In the genomic region with DNA sequence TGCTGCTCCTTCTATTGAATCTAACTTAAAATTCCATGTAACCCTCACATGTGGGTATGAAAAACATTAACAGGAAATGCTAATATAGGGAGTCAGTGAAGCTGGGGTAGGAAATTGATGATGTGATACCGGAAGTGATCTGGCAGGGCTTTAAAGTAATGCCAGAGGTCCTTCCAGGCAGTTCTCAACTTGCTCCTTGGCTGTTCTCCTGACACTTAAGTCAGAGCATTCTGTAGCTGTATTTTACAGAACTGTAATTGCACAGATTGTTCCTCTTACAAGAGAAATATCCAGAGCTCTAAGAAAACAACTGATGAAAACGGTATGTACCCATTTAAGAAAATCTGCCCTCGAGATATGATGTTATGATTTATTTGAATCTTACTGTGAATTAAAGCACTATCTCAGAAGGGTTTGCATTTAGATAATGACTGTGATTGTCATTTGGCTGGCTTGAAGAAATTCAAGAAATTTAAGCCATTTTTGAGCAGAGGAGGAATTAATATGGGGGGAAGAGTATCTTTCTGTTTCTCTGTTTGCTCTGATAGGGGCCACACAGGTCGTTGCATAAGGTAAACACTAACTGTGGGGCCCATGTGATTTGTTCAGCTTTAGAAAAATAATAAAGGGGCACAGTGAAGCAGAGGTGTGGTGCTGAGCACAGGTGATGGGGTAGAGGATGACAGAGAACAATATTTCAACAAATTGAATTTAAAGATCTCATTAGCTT, we compare ENCODE assay signal across 10 cellular contexts.
DNase-seq lines count a peak whose midpoint lies in the region; ATAC-seq, FAIRE-seq and TF ChIP-seq lines count a peak whose summit lies in the region.
"Had no signal": no experiment of that assay in that cellular context is flagged by ENCODE, and none has a peak within 500 bp of the region (broad histone marks: within the 10 kb centered on the region; RNA-seq: fewer than 3 reads in every experiment).

No MANE protein-coding gene starts in this region.

- ATAC-seq in K562 (no peak), left ventricle myocardium superior (peak; percentile 80), GM21447 (IDR thresholded peaks at IDR 0.05; ENCODE audit: unreplicated experiment) (no peak)

- no peak for TF ChIP-seq CTCF in K562 (IDR thresholded peaks at IDR 0.05 in 2 of 3, conservative IDR thresholded peaks at IDR 0.05 in 1 of 3; ENCODE audit: insufficient read depth in 2 of 3, low read depth in 1 of 3, low read length in 3 of 3)
- no peak for TF ChIP-seq CTCF in spleen (IDR thresholded peaks at IDR 0.05 in 8 of 11, conservative IDR thresholded peaks at IDR 0.05 in 3 of 11)
- TF ChIP-seq CTCF in dorsolateral prefrontal cortex (IDR thresholded peaks at IDR 0.05 in 54 of 56, conservative IDR thresholded peaks at IDR 0.05 in 2 of 56; ENCODE audit: low read depth in 1 of 56, partially characterized antibody in 56 of 56): no peak

- H3K9me1 ChIP-seq in K562 (ENCODE audit: control insufficient read depth, insufficient read depth, low read length): no peaks in the 10 kb centered on the region

- no peaks in the 10 kb centered on the region for H3K36me3 ChIP-seq in K562 (ENCODE audit: control insufficient read depth, insufficient read depth, low read length)
- no peaks in the 10 kb centered on the region for H3K36me3 ChIP-seq in spleen

- 2% methylated on average over 4 of the region's 4 CpGs for WGBS in K562 (ENCODE audit: insufficient coverage, low coverage, missing lambda C conversion rate)
- 48 to 58% (median 53%) methylated on average over 4 of the region's 4 CpGs for WGBS in spleen, 5 donors

- POLR2A ChIA-PET in K562 (lab: Yijun Ruan, JAX): interaction anchor here (2.4 kb wide), 1 partner anchor 11 kb away, joined by 5 read pairs; no protein-coding TSS in a partner anchor

- H3K27ac ChIP-seq in K562 (ENCODE audit: extremely low read depth, low read depth, low read length): no peak overlapping the region
- H3K27ac ChIP-seq in spleen: peak overlapping the region in 7 of 8 donors; percentile 17 to 71 (median 60)
- peak overlapping the region in 6 of 59 donors; percentile 25 to 54 (median 44) for H3K27ac ChIP-seq in dorsolateral prefrontal cortex

- no peaks in the 10 kb centered on the region for H3K79me2 ChIP-seq in K562 (ENCODE audit: control insufficient read depth, insufficient read depth, low read length)

- no peak for FAIRE-seq in K562 (lab: Jason Lieb, UNC)

- H3K9ac ChIP-seq in K562 (ENCODE audit: insufficient read depth in 1 of 2, low read depth in 2 of 2, low read length in 2 of 2): no peak overlapping the region

- no peak overlapping the region for H2AFZ ChIP-seq in K562 (ENCODE audit: low read depth, low read length)

- peaks cover 0 to 2% of the 10 kb centered on the region in 2 experiments; a peak in 2 of 5 replicates for H3K27me3 ChIP-seq in K562 (ENCODE audit: control insufficient read depth in 2 of 2, insufficient read depth in 2 of 2, low read length in 2 of 2)
- no peaks in the 10 kb centered on the region for H3K27me3 ChIP-seq in spleen (replicated peaks in 1 of 7)
- H3K27me3 ChIP-seq in dorsolateral prefrontal cortex: no peaks in the 10 kb centered on the region

- DNase-seq in HS-5 (ENCODE audit: low read depth): peak; percentile 78
- no peak for DNase-seq in K562 (ENCODE audit: extremely low read depth in 1 of 4, low spot score in 3 of 4)
- no peak for DNase-seq in left ventricle myocardium superior
- no peak for DNase-seq in spleen
- no peak for DNase-seq in dorsolateral prefrontal cortex
- DNase-seq in NCI-H345 (lab: John Stamatoyannopoulos, UW): no peak
- DNase-seq in T-helper 2 cell: no peak
- DNase-seq: NCI-H2081 treated with DMSO at 0.1 percent for 48 hours, nucleus accumbens had no signal

- no peaks in the 10 kb centered on the region for H3K9me3 ChIP-seq in K562 (replicated peaks; ENCODE audit: control insufficient read depth, insufficient read depth, low read depth, low read length)
- peaks cover 0 to 7% (median 0%) of the 10 kb centered on the region in 8 donors for H3K9me3 ChIP-seq in spleen

- BruUV-seq in K562 (replicated peaks; lab: Mats Ljungman, UMichigan): no TSS peak

- in situ Hi-C loops in K562 (cut with MboI): no loop called here

- TF ChIP-seq EP300 in K562 (IDR thresholded peaks at IDR 0.05; ENCODE audit: low read length): no peak

- TF ChIP-seq RAD21 in K562 (CRISPR knock-in tag; conservative IDR thresholded peaks at IDR 0.05 in 1 of 2, IDR thresholded peaks at IDR 0.05 in 1 of 2): no peak

- H3K4me3 ChIP-seq in K562 (no peak overlapping the region), spleen (no peak overlapping the region), dorsolateral prefrontal cortex (no peak overlapping the region)

- no peak overlapping the region for H3K4me2 ChIP-seq in K562 (ENCODE audit: insufficient read depth, low read length)

- intact Hi-C loops in K562 (cut with micrococcal nuclease) (no loop called here), left ventricle myocardium superior (cut with micrococcal nuclease) (no loop called here), spleen (cut with DNase I; ENCODE audit: low total_unique reads) (no loop called here), dorsolateral prefrontal cortex (cut with DNase I) (loop anchor here in 1 of 2 donors (10.0 kb wide), 1 partner anchor 65 kb away; no protein-coding TSS in a partner anchor)

- H3K4me1 ChIP-seq in K562 (replicated peaks in 1 of 2; ENCODE audit: control insufficient read depth in 2 of 2, insufficient read depth in 2 of 2, low read length in 2 of 2): no peaks in the 10 kb centered on the region
- peaks cover 0 to 10% (median 4%) of the 10 kb centered on the region in 6 donors for H3K4me1 ChIP-seq in spleen

- no peak for TF ChIP-seq POLR2A in K562 (conservative IDR thresholded peaks at IDR 0.05)
- TF ChIP-seq POLR2A in spleen (IDR thresholded peaks at IDR 0.05): no peak

- H4K20me1 ChIP-seq in K562 (replicated peaks; ENCODE audit: control insufficient read depth, insufficient read depth, low read length): no peaks in the 10 kb centered on the region

- CTCF ChIA-PET in K562 (lab: Yijun Ruan, JAX; ENCODE audit: low intra/inter-chr PET ratio): interaction anchor here (0.7 kb wide), 1 partner anchor 42 kb away, joined by 3 read pairs; no protein-coding TSS in a partner anchor

TF ChIP-seq in K562, 482 proteins besides CTCF, POLR2A, EP300 and RAD21:
- no peak for TF ChIP-seq OTX1 (CRISPR knock-in tag; IDR thresholded peaks at IDR 0.05)
- 0 out of 2 replicates have a peak, but pooled peaks have one; percentile 26 for TF ChIP-seq GABPA (tag; conservative IDR thresholded peaks at IDR 0.05; ENCODE audit: low read depth)
- TF ChIP-seq KLF13 (tag; IDR thresholded peaks at IDR 0.05; ENCODE audit: borderline replicate concordance, low read depth): no peak
- no peak for TF ChIP-seq SRSF7 (optimal IDR thresholded peaks at IDR 0.05; ENCODE audit: low read depth, low read length)
- TF ChIP-seq ZNF785 (CRISPR knock-in tag; IDR thresholded peaks at IDR 0.05): no peak
